Comparison of ENCODE assay signal across 22 cellular contexts in the genomic region with DNA sequence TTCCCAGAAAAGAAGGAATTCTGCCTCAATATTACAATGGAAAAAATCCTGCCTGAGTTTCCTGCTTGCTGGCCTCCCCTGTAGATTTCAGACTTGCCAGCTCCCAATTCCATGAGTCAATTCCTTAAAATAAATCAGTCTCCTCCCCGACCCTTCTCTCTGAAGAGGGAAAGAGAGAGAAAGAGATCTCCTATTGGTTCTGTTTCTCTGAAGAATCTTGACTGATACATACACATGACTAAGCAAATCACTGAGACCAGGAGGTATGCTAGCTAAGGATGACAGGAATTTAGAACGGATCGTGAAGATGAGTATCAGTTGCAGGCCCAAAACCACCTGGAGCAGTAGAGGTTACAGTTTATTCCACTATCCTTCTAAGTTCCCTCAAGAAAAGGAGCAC. TPM values are rescaled to one million over a fixed set of nuclear protein-coding genes. Genes with fewer than 3 reads are reported as not detected.
A peak's percentile ranks its signal among the peaks of the same experiment; 100 is the strongest.
DNase-seq lines count a peak whose midpoint lies in the region; ATAC-seq and TF ChIP-seq lines count a peak whose summit lies in the region.
"Had no signal": no experiment of that assay in that cellular context is flagged by ENCODE, and none has a peak within 500 bp of the region (broad histone marks: within the 10 kb centered on the region; RNA-seq: fewer than 3 reads in every experiment).

No MANE protein-coding gene starts in this region.

- TF ChIP-seq CTCF in HFFc6 (IDR thresholded peaks at IDR 0.05) (no peak), thoracic aorta (IDR thresholded peaks at IDR 0.05) (no peak)

- no peaks in the 10 kb centered on the region; the same call in 1 of the 2 replicates for H3K36me3 Mint-ChIP-seq in HFFc6 (ENCODE audit: low read depth)
- H3K36me3 Mint-ChIP-seq: activated naive CD8-positive, alpha-beta T cell; CD14-positive monocyte; T-cell had no signal

- no peaks in the 10 kb centered on the region for H3K27me3 Mint-ChIP-seq in HFFc6 (ENCODE audit: insufficient read depth)

- DNase-seq in HFFc6 (peak; percentile 87), astrocyte of the hippocampus (ENCODE audit: low read depth, low spot score) (peak; percentile 24), right cardiac atrium (no peak), thoracic aorta (ENCODE audit: low spot score) (no peak), hippocampal formation (lab: John Stamatoyannopoulos, UW) (no peak)
- DNase-seq: activated CD4-positive, alpha-beta T cell treated with anti-CD3 and anti-CD28 coated beads, Interleukin-2, amount 50 U/mL, for 48 hours; activated T-cell treated with anti-CD3 and anti-CD28 coated beads, Interleukin-2, amount 50 U/mL, for 4 hours; central memory CD4-positive, alpha-beta T cell; endodermal cell; Karpas-422; left lung; NCI-H1417 treated with DMSO at 0.1 percent for 48 hours; NCI-H345; NK-92 treated with Interleukin-12 subunit alpha and Interleukin-12 subunit beta, amount 100 ng/mL, for 24 hours; ovary; T-cell; thyroid gland had no signal

- H3K27ac ChIP-seq in right cardiac atrium (ENCODE audit: low read length), result peak overlapping the region; percentile 49
- peak overlapping the region in 1 of 2 donors; percentile 56 for H3K27ac ChIP-seq in thoracic aorta
- H3K27ac ChIP-seq: left lung, ovary, RWPE1, thyroid gland had no signal

- H3K4me1 ChIP-seq in right cardiac atrium (ENCODE audit: control insufficient read depth, insufficient read depth, low read length) (peaks cover 2% of the 10 kb centered on the region), thoracic aorta (ENCODE audit: control insufficient read depth in 1 of 2, low read depth in 2 of 2) (peaks cover 5 to 31% of the 10 kb centered on the region in 2 donors)
- H3K4me1 ChIP-seq: left lung, thyroid gland had no signal

- 51% methylated on average over 3 of the region's 3 CpGs for WGBS in right cardiac atrium

- H3K4me3 ChIP-seq in right cardiac atrium (ENCODE audit: low read length) (no peak overlapping the region), thoracic aorta (no peak overlapping the region)
- H3K4me3 ChIP-seq: left lung, ovary, thyroid gland had no signal

- peaks cover 57% of the 10 kb centered on the region for H3K4me1 Mint-ChIP-seq in HFFc6 (ENCODE audit: low read depth)
- H3K4me1 Mint-ChIP-seq: CD14-positive monocyte, T-cell had no signal

- H3K27me3 ChIP-seq in right cardiac atrium (ENCODE audit: control insufficient read depth, insufficient read depth), result no peaks in the 10 kb centered on the region
- no peaks in the 10 kb centered on the region for H3K27me3 ChIP-seq in thoracic aorta (replicated peaks; ENCODE audit: insufficient read depth)
- H3K27me3 ChIP-seq: left lung, ovary, thyroid gland had no signal

- peak; percentile 41 to 43 for ATAC-seq in right cardiac atrium
- ATAC-seq in thoracic aorta (ENCODE audit: insufficient number of reproducible peaks, low FRiP score, low read depth), result peak; percentile 86
- no peak for ATAC-seq in GM21515 (IDR thresholded peaks at IDR 0.05; ENCODE audit: unreplicated experiment)
- no peak for ATAC-seq in GM21825 (IDR thresholded peaks at IDR 0.05; ENCODE audit: unreplicated experiment)
- ATAC-seq: activated T-cell treated with anti-CD3 and anti-CD28 coated beads, Interleukin-2, amount 50 U/mL, for 4 hours; left lung; T-cell had no signal

- no peak overlapping the region; the same call in 1 of the 2 replicates for H3K4me3 Mint-ChIP-seq in HFFc6
- H3K4me3 Mint-ChIP-seq: activated naive CD8-positive, alpha-beta T cell; activated T-cell treated with anti-CD3 and anti-CD28 coated beads, Interleukin-2, amount 50 U/mL, for 4 hours; CD14-positive monocyte; endodermal cell; T-cell had no signal

- H3K36me3 ChIP-seq in thoracic aorta, result no peaks in the 10 kb centered on the region
- H3K36me3 ChIP-seq: left lung, ovary, thyroid gland had no signal

- H3K9me3 ChIP-seq in right cardiac atrium (ENCODE audit: control insufficient read depth, low read length) (no peaks in the 10 kb centered on the region), thoracic aorta (no peaks in the 10 kb centered on the region)
- H3K9me3 ChIP-seq: left lung, ovary, thyroid gland had no signal

- no peaks in the 10 kb centered on the region for H3K9me3 Mint-ChIP-seq in HFFc6
- H3K9me3 Mint-ChIP-seq: activated T-cell treated with anti-CD3 and anti-CD28 coated beads, Interleukin-2, amount 50 U/mL, for 4 hours; endodermal cell; T-cell had no signal

- intact Hi-C loops in right cardiac atrium (cut with DNase I), result loop anchor here in 1 of 4 donors (5.0 kb wide), 1 partner anchor 43 kb away; no protein-coding TSS in a partner anchor

- H3K27ac Mint-ChIP-seq in HFFc6, result peak overlapping the region; percentile 90
- H3K27ac Mint-ChIP-seq: activated naive CD8-positive, alpha-beta T cell; CD14-positive monocyte; endodermal cell; T-cell had no signal

RNA-seq across cellular contexts. Expression of a gene that starts 11.3 kb away (rescaled TPM):
- 10 to 100 TPM; 24.1 to 35.9 (median 33.3) TPM for total RNA-seq in HFFc6 (2021; fragmentation: NEBNext Ultra II Directional; extraction: Animal tissue kit (Norgen Biotek cat#: 25700))
- total RNA-seq in right cardiac atrium (100 to 1,000 TPM; 162 to 196 (median 178) TPM), thoracic aorta (1 to 10 TPM; 1.3 to 7.9 TPM)
- 177 TPM for polyA plus RNA-seq in right cardiac atrium
- total RNA-seq: activated T-cell treated with anti-CD3 and anti-CD28 coated beads, Interleukin-2, amount 50 U/mL, for 4 hours had no signal
- polyA plus RNA-seq: CD14-positive monocyte had no signal

Comparison
In these comparisons a context has a peak if more than half of its experiments do, and no peak if none do; other contexts are left out.
1. DNase-seq: peak in HFFc6 (single experiment) and astrocyte of the hippocampus (single experiment); none in right cardiac atrium (0 of 3), thoracic aorta (single experiment) and hippocampal formation (0 of 2).
2. ATAC-seq: peak in right cardiac atrium (2 of 2) and thoracic aorta (single experiment); none in GM21515 (single experiment) and GM21825 (single experiment).
3. RNA of a gene that starts 11.3 kb away (total RNA-seq): 162 to 196 TPM in right cardiac atrium; 24.1 to 35.9 TPM in HFFc6 and 1.3 to 7.9 TPM in thoracic aorta; every median in the first group is over 4 times any median in the second.